ENCODE assay signal across 12 cellular contexts in the genomic region with DNA sequence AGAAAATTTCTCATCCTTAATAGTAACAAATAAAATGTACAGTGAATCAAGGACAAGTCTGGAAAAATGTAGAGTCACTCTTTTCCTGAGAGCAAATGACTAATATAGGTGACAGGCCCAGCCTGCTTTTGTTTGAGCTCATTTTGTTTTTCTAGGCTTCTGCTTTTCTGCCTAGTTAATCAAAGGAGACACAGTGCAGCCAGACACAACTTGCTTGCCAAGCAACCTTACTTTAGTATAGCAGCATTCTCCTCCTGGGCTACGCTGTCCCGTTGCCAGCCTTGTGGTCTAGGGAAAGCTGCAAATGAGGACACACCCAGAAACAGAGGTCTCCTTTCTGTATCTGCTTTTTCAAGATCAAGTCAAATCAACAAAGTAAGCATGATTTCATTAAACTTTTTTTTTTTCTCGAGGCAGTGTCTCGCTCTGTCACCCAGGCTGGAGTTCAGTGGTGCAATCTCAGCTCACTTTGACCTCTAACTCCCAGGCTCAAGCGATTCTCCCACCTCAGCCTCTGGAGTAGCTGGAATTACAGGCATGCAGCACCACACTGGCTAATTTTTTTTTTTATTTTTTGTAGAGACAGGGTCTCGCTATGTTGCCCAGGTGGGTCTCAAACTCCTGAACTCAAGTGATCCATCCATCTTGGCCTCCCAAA. TPM values are rescaled to one million over a fixed set of nuclear protein-coding genes. Genes with fewer than 3 reads are reported as not detected.
DNase-seq lines count a peak whose midpoint lies in the region; ATAC-seq and TF ChIP-seq lines count a peak whose summit lies in the region.
"Had no signal": no experiment of that assay in that cellular context is flagged by ENCODE, and none has a peak within 500 bp of the region (broad histone marks: within the 10 kb centered on the region; RNA-seq: fewer than 3 reads in every experiment).

No MANE protein-coding gene starts in this region.

- DNase-seq in NCI-H460 (ENCODE audit: extremely low read depth, low read depth) (peak; percentile 19), dermis microvascular lymphatic vessel endothelial cell (ENCODE audit: low read depth in 2 of 2) (peak; percentile 60 to 92), left lung (no peak), thyroid gland (peak; percentile 83 to 87), NCI-H1930 (lab: John Stamatoyannopoulos, UW) (no peak)
- DNase-seq in stimulated activated effector memory CD8-positive, alpha-beta T cell treated with anti-CD3 and anti-CD28 coated beads, Interleukin-12 subunit alpha, Interleukin-12 subunit beta, amount 100 ng/mL, for 72 hours (ENCODE audit: low spot score in 2 of 2) = no peak
- DNase-seq in natural killer cell treated with Interleukin-12 subunit alpha and Interleukin-12 subunit beta and Interleukin-15 and Interleukin-18, amount 100 ng/mL, for 72 hours (ENCODE audit: low spot score) = no peak
- DNase-seq: activated CD4-positive, alpha-beta T cell treated with anti-CD3 and anti-CD28 coated beads, Interleukin-2, amount 10 ng/mL, durations not matched to agents 7 days and 5 days; NCI-H1092 treated with DMSO at 0.1 percent for 48 hours; spleen; stimulated activated naive CD4-positive, alpha-beta T cell had no signal

- 39 to 42% methylated on average over 6 of the region's 6 CpGs for WGBS in thyroid gland, 2 donors

- H3K4me1 ChIP-seq in left lung = no peaks in the 10 kb centered on the region
- peaks cover 6 to 13% of the 10 kb centered on the region in 2 donors for H3K4me1 ChIP-seq in thyroid gland

- H3K27me3 Mint-ChIP-seq in natural killer cell treated with Interleukin-12 subunit alpha and Interleukin-12 subunit beta and Interleukin-15 and Interleukin-18, amount 100 ng/mL, for 72 hours = no peaks in the 10 kb centered on the region
- H3K27me3 Mint-ChIP-seq: activated CD4-positive, alpha-beta T cell treated with anti-CD3 and anti-CD28 coated beads, Interleukin-2, amount 10 ng/mL, durations not matched to agents 7 days and 5 days had no signal

- TF ChIP-seq POLR2A in thyroid gland (IDR thresholded peaks at IDR 0.05) = no peak

- H3K27ac ChIP-seq in left lung (no peak overlapping the region), thyroid gland (peak overlapping the region in 2 of 3 donors; percentile 47 to 58)

- H3K27ac Mint-ChIP-seq in stimulated activated effector memory CD8-positive, alpha-beta T cell treated with anti-CD3 and anti-CD28 coated beads, Interleukin-12 subunit alpha, Interleukin-12 subunit beta, amount 100 ng/mL, for 72 hours = no peak overlapping the region
- H3K27ac Mint-ChIP-seq in natural killer cell treated with Interleukin-12 subunit alpha and Interleukin-12 subunit beta and Interleukin-15 and Interleukin-18, amount 100 ng/mL, for 72 hours = no peak overlapping the region
- H3K27ac Mint-ChIP-seq: activated CD4-positive, alpha-beta T cell treated with anti-CD3 and anti-CD28 coated beads, Interleukin-2, amount 10 ng/mL, durations not matched to agents 7 days and 5 days had no signal

- H3K4me3 Mint-ChIP-seq in stimulated activated effector memory CD8-positive, alpha-beta T cell treated with anti-CD3 and anti-CD28 coated beads, Interleukin-12 subunit alpha, Interleukin-12 subunit beta, amount 100 ng/mL, for 72 hours = no peak overlapping the region
- H3K4me3 Mint-ChIP-seq in natural killer cell treated with Interleukin-12 subunit alpha and Interleukin-12 subunit beta and Interleukin-15 and Interleukin-18, amount 100 ng/mL, for 72 hours = no peak overlapping the region
- H3K4me3 Mint-ChIP-seq: activated CD4-positive, alpha-beta T cell treated with anti-CD3 and anti-CD28 coated beads, Interleukin-2, amount 10 ng/mL, durations not matched to agents 7 days and 5 days had no signal

- H3K4me3 ChIP-seq in left lung (no peak overlapping the region), thyroid gland (replicated peaks in 1 of 3) (no peak overlapping the region)
- H3K4me3 ChIP-seq: spleen had no signal

- no peaks in the 10 kb centered on the region for H3K9me3 Mint-ChIP-seq in stimulated activated effector memory CD8-positive, alpha-beta T cell treated with anti-CD3 and anti-CD28 coated beads, Interleukin-12 subunit alpha, Interleukin-12 subunit beta, amount 100 ng/mL, for 72 hours
- H3K9me3 Mint-ChIP-seq in natural killer cell treated with Interleukin-12 subunit alpha and Interleukin-12 subunit beta and Interleukin-15 and Interleukin-18, amount 100 ng/mL, for 72 hours = no peaks in the 10 kb centered on the region
- H3K9me3 Mint-ChIP-seq: activated CD4-positive, alpha-beta T cell treated with anti-CD3 and anti-CD28 coated beads, Interleukin-2, amount 10 ng/mL, durations not matched to agents 7 days and 5 days had no signal

- H3K4me1 Mint-ChIP-seq in stimulated activated effector memory CD8-positive, alpha-beta T cell treated with anti-CD3 and anti-CD28 coated beads, Interleukin-12 subunit alpha, Interleukin-12 subunit beta, amount 100 ng/mL, for 72 hours = no peaks in the 10 kb centered on the region
- no peaks in the 10 kb centered on the region for H3K4me1 Mint-ChIP-seq in natural killer cell treated with Interleukin-12 subunit alpha and Interleukin-12 subunit beta and Interleukin-15 and Interleukin-18, amount 100 ng/mL, for 72 hours (ENCODE audit: low read depth in 2 of 2)
- H3K4me1 Mint-ChIP-seq: activated CD4-positive, alpha-beta T cell treated with anti-CD3 and anti-CD28 coated beads, Interleukin-2, amount 10 ng/mL, durations not matched to agents 7 days and 5 days had no signal

- intact Hi-C loops in left lung (cut with DNase I) (no loop called here), thyroid gland (cut with DNase I) (no loop called here)

- H3K36me3 ChIP-seq in left lung (no peaks in the 10 kb centered on the region), thyroid gland (no peaks in the 10 kb centered on the region)

- no peaks in the 10 kb centered on the region for H3K27me3 ChIP-seq in left lung
- no peaks in the 10 kb centered on the region for H3K27me3 ChIP-seq in thyroid gland
- H3K27me3 ChIP-seq: spleen had no signal

- H3K36me3 Mint-ChIP-seq in stimulated activated effector memory CD8-positive, alpha-beta T cell treated with anti-CD3 and anti-CD28 coated beads, Interleukin-12 subunit alpha, Interleukin-12 subunit beta, amount 100 ng/mL, for 72 hours = peaks cover 5% of the 10 kb centered on the region
- H3K36me3 Mint-ChIP-seq in natural killer cell treated with Interleukin-12 subunit alpha and Interleukin-12 subunit beta and Interleukin-15 and Interleukin-18, amount 100 ng/mL, for 72 hours = no peaks in the 10 kb centered on the region

- ATAC-seq in left lung = peak; percentile 53
- no peak for ATAC-seq in stimulated activated effector memory CD8-positive, alpha-beta T cell treated with anti-CD3 and anti-CD28 coated beads, Interleukin-12 subunit alpha, Interleukin-12 subunit beta, amount 100 ng/mL, for 72 hours
- no peak for ATAC-seq in natural killer cell treated with Interleukin-12 subunit alpha and Interleukin-12 subunit beta and Interleukin-15 and Interleukin-18, amount 100 ng/mL, for 72 hours
- ATAC-seq in HG03442 (IDR thresholded peaks at IDR 0.05; ENCODE audit: unreplicated experiment) = no peak

- TF ChIP-seq CTCF in left lung (IDR thresholded peaks at IDR 0.05) (no peak), thyroid gland (IDR thresholded peaks at IDR 0.05) (no peak)

- H3K9me3 ChIP-seq in left lung (no peaks in the 10 kb centered on the region), thyroid gland (no peaks in the 10 kb centered on the region)
- H3K9me3 ChIP-seq: spleen had no signal

RNA-seq across cellular contexts. Expression of a gene that starts 17.2 kb away (rescaled TPM):
- 14.5 and 14.7 TPM in 2 replicates for total RNA-seq in NCI-H460 (2014; rRNA removed; shearing (Covaris generic))
- polyA plus RNA-seq in NCI-H460 (2014; cell fraction: nucleus; rRNA removed) = 19.1 and 20.4 TPM in 2 replicates
- total RNA-seq in dermis microvascular lymphatic vessel endothelial cell (8.1 and 11.8 TPM in 2 replicates), left lung (1 to 10 TPM; 4.8 to 5.0 TPM), thyroid gland (1 to 10 TPM; 1.5 to 5.8 (median 3.4) TPM)
- total RNA-seq in natural killer cell treated with Interleukin-12 subunit alpha and Interleukin-12 subunit beta and Interleukin-15 and Interleukin-18, amount 100 ng/mL, for 72 hours = 10 to 100 TPM; 11.8 to 21.6 TPM

Comparison
In these comparisons a context has a peak if more than half of its experiments do, and no peak if none do; other contexts are left out.
1. DNase-seq: peak in NCI-H460 (single experiment), dermis microvascular lymphatic vessel endothelial cell (2 of 2) and thyroid gland (2 of 2); none in left lung (0 of 2), stimulated activated effector memory CD8-positive, alpha-beta T cell treated with anti-CD3 and anti-CD28 coated beads, Interleukin-12 subunit alpha, Interleukin-12 subunit beta, amount 100 ng/mL, for 72 hours (0 of 2), natural killer cell treated with Interleukin-12 subunit alpha and Interleukin-12 subunit beta and Interleukin-15 and Interleukin-18, amount 100 ng/mL, for 72 hours (single experiment) and NCI-H1930 (0 of 2).
2. H3K27ac ChIP-seq: peak in thyroid gland (2 of 3); none in left lung (0 of 2).